20 cellular contexts compared by ENCODE assay signal in genomic region chr6:41909727-41910126, GRCh38.
"Had no signal": no experiment of that assay in that cellular context is flagged by ENCODE, and none has a peak within 500 bp of the region (broad histone marks: within the 10 kb centered on the region; RNA-seq: fewer than 3 reads in every experiment).

No MANE protein-coding gene starts in this region.

- ATAC-seq: mucosa of descending colon; naive thymus-derived CD4-positive, alpha-beta T cell; right lobe of liver; stimulated activated naive B cell treated with anti-CD40 and anti-IgM and Interleukin-4, amounts not matched to agents 10 μg/mL and 1 μg/mL and 100 μg/mL, for 72 hours; stimulated activated naive CD8-positive, alpha-beta T cell treated with anti-CD3 and anti-CD28 coated beads, Interleukin-15, Interleukin-2, amounts not matched to agents 100 U/mL and 50 U/mL, for 24 hours had no signal

- H3K4me3 Mint-ChIP-seq: naive thymus-derived CD4-positive, alpha-beta T cell; nephron progenitor cell; stimulated activated naive B cell treated with anti-CD40 and anti-IgM and Interleukin-4, amounts not matched to agents 10 μg/mL and 1 μg/mL and 100 μg/mL, for 72 hours had no signal

- H3K4me1 Mint-ChIP-seq: nephron progenitor cell had no signal

- H3K27me3 Mint-ChIP-seq: naive thymus-derived CD4-positive, alpha-beta T cell; progenitor cell of endocrine pancreas; stimulated activated naive B cell treated with anti-CD40 and anti-IgM and Interleukin-4, amounts not matched to agents 10 μg/mL and 1 μg/mL and 100 μg/mL, for 72 hours had no signal

- H3K9me3 Mint-ChIP-seq: naive thymus-derived CD4-positive, alpha-beta T cell; nephron progenitor cell; stimulated activated naive B cell treated with anti-CD40 and anti-IgM and Interleukin-4, amounts not matched to agents 10 μg/mL and 1 μg/mL and 100 μg/mL, for 72 hours had no signal

- H3K27ac Mint-ChIP-seq: progenitor cell of endocrine pancreas; stimulated activated naive B cell treated with anti-CD40 and anti-IgM and Interleukin-4, amounts not matched to agents 10 μg/mL and 1 μg/mL and 100 μg/mL, for 72 hours had no signal

- DNase-seq: hippocampal formation; islet precursor cell; left ventricle myocardium inferior; midbrain; mucosa of descending colon; naive thymus-derived CD4-positive, alpha-beta T cell; nephron progenitor cell; ovary; right lobe of liver; stimulated activated CD4-positive, alpha-beta T cell treated with anti-CD3 and anti-CD28 coated beads, Interleukin-15, amount 100 ng/mL, for 24 hours; stimulated activated CD4-positive, alpha-beta T cell treated with anti-CD3 and anti-CD28 coated beads, Interleukin-2, amount 100 ng/mL, for 24 hours; stimulated activated CD4-positive, alpha-beta T cell treated with anti-CD3 and anti-CD28 coated beads, Interleukin-4, amount 100 ng/mL, for 1 hour; stimulated activated naive B cell treated with anti-CD40 and anti-IgM and Interleukin-4, amounts not matched to agents 10 μg/mL and 1 μg/mL and 100 μg/mL, for 72 hours; stimulated activated naive CD8-positive, alpha-beta T cell treated with anti-CD3 and anti-CD28 coated beads, Interleukin-15, Interleukin-2, amounts not matched to agents 100 U/mL and 50 U/mL, for 24 hours; stomach; testis; thyroid gland; transverse colon; upper lobe of left lung had no signal
